In genomic region chr7:150369740-150370501, GRCh38 we compare ENCODE assay signal across 8 cellular contexts. TPM values are rescaled to one million over a fixed set of nuclear protein-coding genes. Genes with fewer than 3 reads are reported as not detected.
DNase-seq lines count a peak whose midpoint lies in the region; ATAC-seq and TF ChIP-seq lines count a peak whose summit lies in the region.

No MANE protein-coding gene starts in this region.

- peaks cover 63% of the 10 kb centered on the region for H3K4me1 Mint-ChIP-seq in mesothelial cell of epicardium

- H3K4me3 ChIP-seq in brain microvascular endothelial cell (ENCODE audit: low read depth, low read length) = peak overlapping the region; percentile 83

- H3K27ac Mint-ChIP-seq in mesothelial cell of epicardium = peak overlapping the region; percentile 99

- H3K9me3 Mint-ChIP-seq in mesothelial cell of epicardium = no peaks in the 10 kb centered on the region

- no peaks in the 10 kb centered on the region for H3K27me3 ChIP-seq in brain microvascular endothelial cell (replicated peaks)

- peak; percentile 1 for ATAC-seq in HG03196 (IDR thresholded peaks at IDR 0.05; ENCODE audit: unreplicated experiment)

- peaks cover 4% of the 10 kb centered on the region for H3K36me3 Mint-ChIP-seq in mesothelial cell of epicardium

- H3K27ac ChIP-seq in 22Rv1 (peak overlapping the region; percentile 98), brain microvascular endothelial cell (peak overlapping the region; percentile 70)

- no peaks in the 10 kb centered on the region for H3K27me3 Mint-ChIP-seq in mesothelial cell of epicardium (ENCODE audit: low read depth)

- DNase-seq in brain microvascular endothelial cell (no peak), mesothelial cell of epicardium (ENCODE audit: low spot score in 2 of 2, unreplicated experiment in 2 of 2) (no peak), SKM-1 treated with dmso at 0.1 percent for 144 hours (lab: John Stamatoyannopoulos, UW; ENCODE audit: unreplicated experiment) (no peak), NCI-H524 treated with DMSO at 0.1 percent for 48 hours (lab: John Stamatoyannopoulos, UW) (no peak), activated gamma-delta T cell treated with Interleukin-2 at 50 U/mL for 16 hours (no peak)
- no peak for DNase-seq in activated CD8-positive, alpha-beta memory T cell treated with anti-CD3 and anti-CD28 coated beads, Interleukin-2, amount 50 U/mL, for 4 hours

- peaks cover 30% of the 10 kb centered on the region for H3K36me3 ChIP-seq in brain microvascular endothelial cell (replicated peaks)

- in situ Hi-C loops in brain microvascular endothelial cell (cut with HindIII; ENCODE audit: low pct_ligation_motif_present, low sequenced_read_pairs) = no loop called here

- peak overlapping the region; percentile 96 for H3K4me3 Mint-ChIP-seq in mesothelial cell of epicardium

- TF ChIP-seq CTCF in 22Rv1 (IDR thresholded peaks at IDR 0.05) (no peak), brain microvascular endothelial cell (IDR thresholded peaks at IDR 0.05; ENCODE audit: low read depth, low read length, missing control alignments) (no peak), mesothelial cell of epicardium (IDR thresholded peaks at IDR 0.05; ENCODE audit: unreplicated experiment) (no peak)

RNA-seq across cellular contexts. Expression of gene REPIN1, which starts 1.3 kb away (rescaled TPM):
- 147 to 149 TPM (median 148 TPM) in 3 replicates for total RNA-seq in mesothelial cell of epicardium

RNA-seq across cellular contexts. Expression of gene ZNF775, which starts 9.2 kb away (rescaled TPM):
- 13.3 to 14.9 TPM (median 14.8 TPM) in 3 replicates for total RNA-seq in mesothelial cell of epicardium

RNA-seq across cellular contexts. Expression of gene RARRES2, which starts 28.5 kb away (rescaled TPM):
- 24.9 to 26.4 TPM (median 26.2 TPM) in 3 replicates for total RNA-seq in mesothelial cell of epicardium

RNA-seq across cellular contexts. Expression of gene ACTR3C, which starts 46.6 kb away (rescaled TPM):
- 0.40 to 0.84 TPM (median 0.47 TPM) in 3 replicates for total RNA-seq in mesothelial cell of epicardium

RNA-seq across cellular contexts. Expression of gene LRRC61, which starts 46.8 kb away (rescaled TPM):
- total RNA-seq in mesothelial cell of epicardium = 3.3 to 4.0 TPM (median 3.4 TPM) in 3 replicates
